34 cellular contexts compared by ENCODE assay signal in the genomic region with DNA sequence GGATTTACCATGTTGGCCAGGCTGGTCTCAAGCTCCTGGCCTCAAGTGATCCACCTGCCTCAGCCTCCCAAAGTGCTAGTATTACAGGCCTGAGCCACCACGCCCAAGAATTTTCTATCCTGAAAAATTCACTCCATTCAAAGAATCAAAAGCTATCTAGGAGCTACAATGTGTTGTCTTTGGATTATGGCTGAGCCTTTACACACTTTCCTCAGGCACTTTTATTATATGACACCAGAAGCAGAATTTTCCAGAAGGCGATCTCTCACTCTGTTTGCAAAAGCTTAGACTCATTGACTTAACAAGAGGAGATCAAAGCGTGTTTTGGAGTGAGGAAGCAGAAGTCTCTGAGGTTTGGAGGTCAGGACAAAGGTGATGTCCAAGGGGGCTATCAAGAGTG. TPM values are rescaled to one million over a fixed set of nuclear protein-coding genes. Genes with fewer than 3 reads are reported as not detected.
"Had no signal": no experiment of that assay in that cellular context is flagged by ENCODE, and none has a peak within 500 bp of the region (broad histone marks: within the 10 kb centered on the region; RNA-seq: fewer than 3 reads in every experiment).

No MANE protein-coding gene starts in this region.

- H3K36me3 Mint-ChIP-seq: activated CD4-positive, alpha-beta memory T cell treated with anti-CD3 and anti-CD28 coated beads for 36 hours; activated CD8-positive, alpha-beta memory T cell treated with anti-CD3 and anti-CD28 coated beads, Interleukin-2, amount 10 ng/mL, durations not matched to agents 7 days and 5 days; activated naive CD4-positive, alpha-beta T cell treated with anti-CD3 and anti-CD28 coated beads, Interleukin-2, amount 50 U/mL, for 24 hours had no signal

- FAIRE-seq: colon, endometrium had no signal

- DNase-seq: activated CD4-positive, alpha-beta memory T cell treated with anti-CD3 and anti-CD28 coated beads for 36 hours; activated CD4-positive, alpha-beta T cell treated with anti-CD3 and anti-CD28 coated beads for 36 hours; activated CD4-positive, alpha-beta T cell treated with anti-CD3 and anti-CD28 coated beads, Interleukin-2, amount 10 ng/mL, durations not matched to agents 24 days and 14 days; activated CD4-positive, CD25-positive, alpha-beta regulatory T cell; activated CD4-positive, CD25-positive, alpha-beta regulatory T cell treated with anti-CD3 and anti-CD28 coated beads, Interleukin-2, amount 50 U/mL, for 72 hours; activated CD8-positive, alpha-beta memory T cell treated with anti-CD3 and anti-CD28 coated beads, Interleukin-2, amount 10 ng/mL, durations not matched to agents 7 days and 5 days; activated CD8-positive, alpha-beta memory T cell treated with anti-CD3 and anti-CD28 coated beads, Interleukin-2, amount 50 U/mL, for 4 hours; activated CD8-positive, alpha-beta T cell treated with anti-CD3 and anti-CD28 coated beads, Interleukin-2, amount 10 ng/mL, durations not matched to agents 7 days and 5 days; activated effector memory CD4-positive, alpha-beta T cell treated with anti-CD3 and anti-CD28 coated beads, Interleukin-2, amount 50 U/mL, for 16 hours; activated naive CD4-positive, alpha-beta T cell treated with anti-CD3 and anti-CD28 coated beads for 36 hours; activated naive CD8-positive, alpha-beta T cell treated with anti-CD3 and anti-CD28 coated beads for 36 hours; activated naive CD8-positive, alpha-beta T cell treated with anti-CD3 and anti-CD28 coated beads, Interleukin-2, amount 50 U/mL, for 24 hours; activated T-cell treated with anti-CD3 and anti-CD28 coated beads, Interleukin-2, amount 50 U/mL, for 1 hour; activated T-cell treated with anti-CD3 and anti-CD28 coated beads, Interleukin-2, amount 50 U/mL, for 48 hours; adrenal gland; amygdala; aorta; body of pancreas; caudate nucleus; cortex of kidney; dermis blood vessel endothelial cell; effector CD8-positive, alpha-beta T cell; erythroblast; esophagus squamous epithelium; foreskin melanocyte; T-helper 2 cell had no signal

- ATAC-seq: activated CD4-positive, alpha-beta T cell treated with anti-CD3 and anti-CD28 coated beads for 36 hours; activated CD8-positive, alpha-beta memory T cell treated with anti-CD3 and anti-CD28 coated beads, Interleukin-2, amount 10 ng/mL, durations not matched to agents 7 days and 5 days; activated CD8-positive, alpha-beta T cell treated with anti-CD3 and anti-CD28 coated beads, Interleukin-2, amount 10 ng/mL, durations not matched to agents 7 days and 5 days; activated naive CD8-positive, alpha-beta T cell treated with anti-CD3 and anti-CD28 coated beads, Interleukin-2, amount 50 U/mL, for 24 hours; body of pancreas; gastroesophageal sphincter had no signal

- H3K4me3 Mint-ChIP-seq: activated CD4-positive, alpha-beta memory T cell treated with anti-CD3 and anti-CD28 coated beads for 36 hours; activated CD4-positive, alpha-beta T cell treated with anti-CD3 and anti-CD28 coated beads for 36 hours; activated CD4-positive, alpha-beta T cell treated with anti-CD3 and anti-CD28 coated beads, Interleukin-2, amount 10 ng/mL, durations not matched to agents 24 days and 14 days; activated CD8-positive, alpha-beta memory T cell treated with anti-CD3 and anti-CD28 coated beads, Interleukin-2, amount 10 ng/mL, durations not matched to agents 7 days and 5 days; activated CD8-positive, alpha-beta T cell treated with anti-CD3 and anti-CD28 coated beads, Interleukin-2, amount 10 ng/mL, durations not matched to agents 7 days and 5 days; activated naive CD4-positive, alpha-beta T cell treated with anti-CD3 and anti-CD28 coated beads for 36 hours; activated naive CD4-positive, alpha-beta T cell treated with anti-CD3 and anti-CD28 coated beads, Interleukin-2, amount 50 U/mL, for 24 hours; activated naive CD8-positive, alpha-beta T cell treated with anti-CD3 and anti-CD28 coated beads for 36 hours; activated naive CD8-positive, alpha-beta T cell treated with anti-CD3 and anti-CD28 coated beads, Interleukin-2, amount 50 U/mL, for 24 hours; activated T-helper 1 cell treated with anti-CD3 and anti-CD28 coated beads, Interleukin-12 subunit alpha, Interleukin-12 subunit beta, Interleukin-2, Interleukin-4 antibody, amounts not matched to agents 30 ng/mL and 10 ng/mL and 1 ng/mL, durations not matched to agents 14 hours and 24 hours and 36 hours had no signal

- H3K9me3 Mint-ChIP-seq: activated CD4-positive, alpha-beta T cell treated with anti-CD3 and anti-CD28 coated beads, Interleukin-2, amount 10 ng/mL, durations not matched to agents 24 days and 14 days; activated naive CD4-positive, alpha-beta T cell treated with anti-CD3 and anti-CD28 coated beads for 36 hours; activated naive CD4-positive, alpha-beta T cell treated with anti-CD3 and anti-CD28 coated beads, Interleukin-2, amount 50 U/mL, for 24 hours; activated naive CD8-positive, alpha-beta T cell treated with anti-CD3 and anti-CD28 coated beads, Interleukin-2, amount 50 U/mL, for 24 hours; activated T-helper 1 cell treated with anti-CD3 and anti-CD28 coated beads, Interleukin-12 subunit alpha, Interleukin-12 subunit beta, Interleukin-2, Interleukin-4 antibody, amounts not matched to agents 30 ng/mL and 10 ng/mL and 1 ng/mL, durations not matched to agents 14 hours and 24 hours and 36 hours; activated T-helper 2 cell treated with anti-CD3 and anti-CD28 coated beads, Interferon-gamma antibody, Interleukin-2, Interleukin-4, amounts not matched to agents 10 μg/mL and 5 μg/mL and 100 μg/mL, durations not matched to agents 14 hours and 24 hours and 36 hours had no signal

- H3K36me3 ChIP-seq: adrenal gland, esophagus squamous epithelium, gastroesophageal sphincter had no signal

- H3K27ac Mint-ChIP-seq: activated CD4-positive, alpha-beta memory T cell treated with anti-CD3 and anti-CD28 coated beads for 36 hours; activated CD4-positive, alpha-beta T cell treated with anti-CD3 and anti-CD28 coated beads for 36 hours; activated CD4-positive, alpha-beta T cell treated with anti-CD3 and anti-CD28 coated beads, Interleukin-2, amount 10 ng/mL, durations not matched to agents 24 days and 14 days; activated CD8-positive, alpha-beta memory T cell treated with anti-CD3 and anti-CD28 coated beads, Interleukin-2, amount 10 ng/mL, durations not matched to agents 7 days and 5 days; activated CD8-positive, alpha-beta T cell treated with anti-CD3 and anti-CD28 coated beads, Interleukin-2, amount 10 ng/mL, durations not matched to agents 7 days and 5 days; activated naive CD4-positive, alpha-beta T cell treated with anti-CD3 and anti-CD28 coated beads for 36 hours; activated naive CD4-positive, alpha-beta T cell treated with anti-CD3 and anti-CD28 coated beads, Interleukin-2, amount 50 U/mL, for 24 hours; activated naive CD8-positive, alpha-beta T cell treated with anti-CD3 and anti-CD28 coated beads for 36 hours; activated naive CD8-positive, alpha-beta T cell treated with anti-CD3 and anti-CD28 coated beads, Interleukin-2, amount 50 U/mL, for 24 hours; activated T-helper 1 cell treated with anti-CD3 and anti-CD28 coated beads, Interleukin-12 subunit alpha, Interleukin-12 subunit beta, Interleukin-2, Interleukin-4 antibody, amounts not matched to agents 30 ng/mL and 10 ng/mL and 1 ng/mL, durations not matched to agents 14 hours and 24 hours and 36 hours; activated T-helper 2 cell treated with anti-CD3 and anti-CD28 coated beads, Interferon-gamma antibody, Interleukin-2, Interleukin-4, amounts not matched to agents 10 μg/mL and 5 μg/mL and 100 μg/mL, durations not matched to agents 14 hours and 24 hours and 36 hours had no signal

- H3K9me3 ChIP-seq: adrenal gland, body of pancreas, esophagus squamous epithelium, gastroesophageal sphincter had no signal

- H3K4me1 ChIP-seq: body of pancreas, gastroesophageal sphincter had no signal

- H3K27me3 ChIP-seq: adrenal gland, body of pancreas, esophagus squamous epithelium, gastroesophageal sphincter had no signal

- H3K4me3 ChIP-seq: adrenal gland, body of pancreas had no signal

- H3K27ac ChIP-seq: adrenal gland, body of pancreas, esophagus squamous epithelium, gastroesophageal sphincter had no signal

RNA-seq across cellular contexts. Expression of gene FAM124B, which starts 3.6 kb away (rescaled TPM):
- total RNA-seq: chondrocyte, fibroblast of lung had no signal
- polyA plus RNA-seq: aorta, fibroblast of lung had no signal
